ENCODE assay signal across 8 cellular contexts in the genomic region with DNA sequence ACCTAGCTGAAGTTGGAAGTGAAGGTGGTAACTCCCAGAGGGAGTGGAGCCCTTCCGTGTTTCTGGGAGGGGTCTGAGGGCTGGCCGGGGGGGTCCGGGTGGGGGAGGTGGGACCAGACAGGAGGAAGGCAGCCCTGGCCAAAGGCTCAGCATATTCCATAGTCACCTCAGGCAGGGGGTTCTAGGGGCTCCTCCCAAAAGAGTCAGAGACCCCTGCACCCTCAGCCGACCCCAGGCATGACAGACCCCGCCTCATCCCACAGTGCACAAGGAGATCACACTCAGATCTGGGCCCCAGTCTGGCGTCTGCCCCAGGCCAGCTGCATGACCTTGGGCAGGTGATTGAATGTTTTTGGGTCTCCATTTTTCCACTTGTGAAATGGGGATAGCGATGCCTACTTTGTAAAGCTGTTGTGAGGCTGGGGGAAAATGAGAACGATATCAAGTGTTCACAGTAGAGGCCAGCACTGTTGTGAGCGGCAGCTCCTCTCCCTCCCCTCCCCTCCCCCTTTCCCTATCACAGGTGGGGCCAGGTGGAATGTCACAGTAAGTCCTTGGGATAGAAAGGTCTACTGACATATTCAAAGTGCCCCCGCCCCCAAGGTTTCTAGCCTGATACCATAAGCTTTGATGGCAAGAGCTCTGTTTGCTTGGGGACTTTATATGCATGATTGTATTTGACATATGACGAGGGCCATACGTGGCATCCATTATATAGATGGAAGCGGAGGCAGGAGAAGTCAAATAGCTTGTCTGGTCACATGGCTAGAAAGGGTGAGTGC. TPM values are rescaled to one million over a fixed set of nuclear protein-coding genes. Genes with fewer than 3 reads are reported as not detected.
DNase-seq lines count a peak whose midpoint lies in the region; ATAC-seq and TF ChIP-seq lines count a peak whose summit lies in the region.

No MANE protein-coding gene starts in this region.

- no peak overlapping the region for H3K4me3 ChIP-seq in ascending aorta
- no peak overlapping the region for H3K4me3 ChIP-seq in mesenchymal stem cell (ENCODE audit: insufficient read depth in 1 of 2, low read depth in 1 of 2, low read length in 2 of 2)
- no peak overlapping the region for H3K4me3 ChIP-seq in upper lobe of right lung

- peak overlapping the region; percentile 36 for H2BK5ac ChIP-seq in mesenchymal stem cell (ENCODE audit: low read depth, low read length, poor library complexity, severe bottlenecking)

- peak overlapping the region; percentile 97 for H3K4ac ChIP-seq in mesenchymal stem cell (ENCODE audit: low read depth in 1 of 2, low read length in 2 of 2)

- H2BK120ac ChIP-seq in mesenchymal stem cell (ENCODE audit: low read depth, low read length), result peak overlapping the region; percentile 100

- no peak for ATAC-seq in upper lobe of right lung

- peak overlapping the region; percentile 100 for H4K91ac ChIP-seq in mesenchymal stem cell (ENCODE audit: low read length)

- no peak overlapping the region for H3K4me2 ChIP-seq in mesenchymal stem cell (ENCODE audit: low read length, poor library complexity, severe bottlenecking)

- no peaks in the 10 kb centered on the region for H3K36me3 ChIP-seq in ascending aorta
- H3K36me3 ChIP-seq in mesenchymal stem cell (ENCODE audit: control insufficient read depth in 1 of 2, insufficient read depth in 2 of 2, low read depth in 1 of 2, low read length in 2 of 2), result no peaks in the 10 kb centered on the region
- H3K36me3 ChIP-seq in upper lobe of right lung, result no peaks in the 10 kb centered on the region

- H3K27ac ChIP-seq in ascending aorta (peak overlapping the region; percentile 83 to 90), mesenchymal stem cell (ENCODE audit: low read length, poor library complexity, severe bottlenecking) (peak overlapping the region; percentile 87), upper lobe of right lung (peak overlapping the region; percentile 89)

- peak overlapping the region; percentile 92 to 94 for H3K18ac ChIP-seq in mesenchymal stem cell (ENCODE audit: low read depth in 1 of 2, low read length in 2 of 2)

- TF ChIP-seq CTCF in ascending aorta (IDR thresholded peaks at IDR 0.05) (no peak), upper lobe of right lung (IDR thresholded peaks at IDR 0.05) (no peak)

- H3K27me3 ChIP-seq in ascending aorta (no peaks in the 10 kb centered on the region), mesenchymal stem cell (ENCODE audit: control insufficient read depth in 1 of 2, insufficient read depth in 1 of 2, low read length in 2 of 2) (no peaks in the 10 kb centered on the region), upper lobe of right lung (no peaks in the 10 kb centered on the region)

- H3K9ac ChIP-seq in mesenchymal stem cell (ENCODE audit: low read length), result peak overlapping the region; percentile 88

- H2BK15ac ChIP-seq in mesenchymal stem cell (ENCODE audit: low read depth, poor library complexity, severe bottlenecking), result peak overlapping the region; percentile 99

- H3K9me3 Mint-ChIP-seq in activated naive CD4-positive, alpha-beta T cell treated with anti-CD3 and anti-CD28 coated beads, Interleukin-2, amount 50 U/mL, for 24 hours, result no peaks in the 10 kb centered on the region

- H3K79me1 ChIP-seq in mesenchymal stem cell (replicated peaks; ENCODE audit: low read length, poor library complexity, severe bottlenecking), result no peaks in the 10 kb centered on the region

- peak overlapping the region; percentile 100 for H2BK12ac ChIP-seq in mesenchymal stem cell (ENCODE audit: low read length in 2 of 2)

- H3K27ac Mint-ChIP-seq in activated naive CD4-positive, alpha-beta T cell treated with anti-CD3 and anti-CD28 coated beads, Interleukin-2, amount 50 U/mL, for 24 hours, result peak overlapping the region; percentile 100

- WGBS in mesenchymal stem cell, result 71% methylated on average over 10 of the region's 13 CpGs

- H3K23ac ChIP-seq in mesenchymal stem cell (ENCODE audit: low read length in 2 of 2), result peak overlapping the region in 1 of 2 experiments; percentile 98

- no peak overlapping the region for H2AFZ ChIP-seq in mesenchymal stem cell (ENCODE audit: low read depth, low read length)

- no peak for DNase-seq in activated naive CD4-positive, alpha-beta T cell (lab: John Stamatoyannopoulos, UW)
- DNase-seq in ascending aorta (ENCODE audit: low spot score in 2 of 2), result no peak
- DNase-seq in mesenchymal stem cell, result no peak
- DNase-seq in upper lobe of right lung, result no peak
- DNase-seq in DMS79 (lab: John Stamatoyannopoulos, UW), result no peak
- no peak for DNase-seq in GDM1 (lab: John Stamatoyannopoulos, UW)
- no peak for DNase-seq in CD1c-positive myeloid dendritic cell (ENCODE audit: extremely low spot score)

- peak overlapping the region; percentile 60 for H3K4me3 Mint-ChIP-seq in activated naive CD4-positive, alpha-beta T cell treated with anti-CD3 and anti-CD28 coated beads, Interleukin-2, amount 50 U/mL, for 24 hours

- peaks cover 2% of the 10 kb centered on the region for H3K36me3 Mint-ChIP-seq in activated naive CD4-positive, alpha-beta T cell treated with anti-CD3 and anti-CD28 coated beads, Interleukin-2, amount 50 U/mL, for 24 hours

- peak overlapping the region; percentile 97 for H4K8ac ChIP-seq in mesenchymal stem cell (ENCODE audit: low read length)

- H3K14ac ChIP-seq in mesenchymal stem cell (ENCODE audit: low read length in 2 of 2), result peak overlapping the region; percentile 15 to 76

- H3K4me1 ChIP-seq in ascending aorta (peaks cover 10 to 42% of the 10 kb centered on the region in 2 donors), mesenchymal stem cell (ENCODE audit: control insufficient read depth, insufficient read depth, low read depth, low read length) (peaks cover 52% of the 10 kb centered on the region), upper lobe of right lung (peaks cover 77% of the 10 kb centered on the region)

- no peaks in the 10 kb centered on the region for H3K9me3 ChIP-seq in ascending aorta
- H3K9me3 ChIP-seq in mesenchymal stem cell (ENCODE audit: control insufficient read depth, low read length), result no peaks in the 10 kb centered on the region
- no peaks in the 10 kb centered on the region for H3K9me3 ChIP-seq in upper lobe of right lung

- H2AK5ac ChIP-seq in mesenchymal stem cell (ENCODE audit: low read length, severe bottlenecking), result peak overlapping the region; percentile 93

- intact Hi-C loops in ascending aorta (cut with DNase I) (no loop called here), upper lobe of right lung (cut with DNase I) (loop anchor here (10.0 kb wide), 1 partner anchor 97 kb away; no protein-coding TSS in a partner anchor)

- H3K4me1 Mint-ChIP-seq in activated naive CD4-positive, alpha-beta T cell treated with anti-CD3 and anti-CD28 coated beads, Interleukin-2, amount 50 U/mL, for 24 hours, result peaks cover 74% of the 10 kb centered on the region

- H3K27me3 Mint-ChIP-seq in activated naive CD4-positive, alpha-beta T cell treated with anti-CD3 and anti-CD28 coated beads, Interleukin-2, amount 50 U/mL, for 24 hours, result no peaks in the 10 kb centered on the region

RNA-seq across cellular contexts. Expression of gene DNAJB12, which starts 33.3 kb away (rescaled TPM):
- total RNA-seq in ascending aorta (46.1 TPM), upper lobe of right lung (39.9 TPM)
- 28.6 TPM for polyA plus RNA-seq in mesenchymal stem cell (2013, experiment 1 of 2)
- 27.7 TPM for polyA plus RNA-seq in mesenchymal stem cell (2013, experiment 2 of 2)

RNA-seq across cellular contexts. Expression of gene DDIT4, which starts 47.7 kb away (rescaled TPM):
- 394 TPM for total RNA-seq in ascending aorta
- 109 TPM for polyA plus RNA-seq in mesenchymal stem cell (2013, experiment 1 of 2)
- 107 TPM for polyA plus RNA-seq in mesenchymal stem cell (2013, experiment 2 of 2)
- total RNA-seq in upper lobe of right lung, result 200 TPM
